Comparison of ENCODE assay signal across 1 cellular context in the genomic region with DNA sequence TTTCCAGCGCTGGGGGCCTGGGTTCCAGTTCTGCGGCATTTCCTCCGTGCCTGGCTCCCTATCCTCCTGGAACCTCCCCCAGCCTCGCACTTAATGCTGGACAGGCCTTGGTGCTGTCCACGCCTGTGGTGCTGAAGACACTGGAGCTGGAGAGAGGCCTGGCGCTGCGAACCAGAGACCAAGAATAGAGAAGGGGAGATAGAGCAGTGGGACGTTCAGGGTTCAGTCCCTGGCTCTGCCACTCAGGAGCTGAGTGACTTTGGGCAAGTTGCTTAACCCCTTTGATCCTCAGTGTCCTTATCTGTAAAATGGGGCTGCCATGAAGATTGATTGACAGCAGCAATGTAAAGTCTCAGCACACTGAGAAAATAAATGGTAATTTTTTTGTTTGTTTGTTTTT.
TF ChIP-seq lines count a peak whose summit lies in the region.

No MANE protein-coding gene starts in this region.

TF ChIP-seq in PFSK-1, 5 proteins besides CTCF, POLR2A, EP300 and RAD21 (continued from another document):
- TF ChIP-seq, protein P1, sequence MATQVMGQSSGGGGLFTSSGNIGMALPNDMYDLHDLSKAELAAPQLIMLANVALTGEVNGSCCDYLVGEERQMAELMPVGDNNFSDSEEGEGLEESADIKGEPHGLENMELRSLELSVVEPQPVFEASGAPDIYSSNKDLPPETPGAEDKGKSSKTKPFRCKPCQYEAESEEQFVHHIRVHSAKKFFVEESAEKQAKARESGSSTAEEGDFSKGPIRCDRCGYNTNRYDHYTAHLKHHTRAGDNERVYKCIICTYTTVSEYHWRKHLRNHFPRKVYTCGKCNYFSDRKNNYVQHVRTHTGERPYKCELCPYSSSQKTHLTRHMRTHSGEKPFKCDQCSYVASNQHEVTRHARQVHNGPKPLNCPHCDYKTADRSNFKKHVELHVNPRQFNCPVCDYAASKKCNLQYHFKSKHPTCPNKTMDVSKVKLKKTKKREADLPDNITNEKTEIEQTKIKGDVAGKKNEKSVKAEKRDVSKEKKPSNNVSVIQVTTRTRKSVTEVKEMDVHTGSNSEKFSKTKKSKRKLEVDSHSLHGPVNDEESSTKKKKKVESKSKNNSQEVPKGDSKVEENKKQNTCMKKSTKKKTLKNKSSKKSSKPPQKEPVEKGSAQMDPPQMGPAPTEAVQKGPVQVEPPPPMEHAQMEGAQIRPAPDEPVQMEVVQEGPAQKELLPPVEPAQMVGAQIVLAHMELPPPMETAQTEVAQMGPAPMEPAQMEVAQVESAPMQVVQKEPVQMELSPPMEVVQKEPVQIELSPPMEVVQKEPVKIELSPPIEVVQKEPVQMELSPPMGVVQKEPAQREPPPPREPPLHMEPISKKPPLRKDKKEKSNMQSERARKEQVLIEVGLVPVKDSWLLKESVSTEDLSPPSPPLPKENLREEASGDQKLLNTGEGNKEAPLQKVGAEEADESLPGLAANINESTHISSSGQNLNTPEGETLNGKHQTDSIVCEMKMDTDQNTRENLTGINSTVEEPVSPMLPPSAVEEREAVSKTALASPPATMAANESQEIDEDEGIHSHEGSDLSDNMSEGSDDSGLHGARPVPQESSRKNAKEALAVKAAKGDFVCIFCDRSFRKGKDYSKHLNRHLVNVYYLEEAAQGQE (IDR thresholded peaks at IDR 0.05; ENCODE audit: insufficient read depth in 1 of 2, low read depth in 2 of 2, low read length in 2 of 2), result peak; percentile 94 to 98
